ENCODE assay signal across 20 cellular contexts in the genomic region with DNA sequence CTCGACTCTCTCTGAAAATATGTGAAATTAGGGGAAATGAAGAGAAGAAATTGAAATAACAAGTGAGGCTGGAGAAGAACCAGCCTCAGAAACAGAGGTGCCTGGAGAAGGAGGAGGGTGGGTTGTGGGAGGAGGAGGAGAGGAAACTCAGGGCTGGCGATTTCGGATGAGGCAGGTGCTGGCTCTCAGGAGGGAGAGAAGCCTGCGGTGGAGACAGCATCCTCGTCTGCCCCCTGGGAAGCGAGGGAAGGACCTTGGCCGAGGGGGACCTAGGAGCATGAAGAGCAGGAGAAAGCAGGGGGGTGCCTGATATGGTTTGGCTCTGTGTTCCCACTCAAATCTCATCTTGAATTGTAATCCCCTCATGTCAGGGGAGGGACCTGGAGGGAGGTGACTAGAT.
DNase-seq lines count a peak whose midpoint lies in the region; ATAC-seq and TF ChIP-seq lines count a peak whose summit lies in the region.
"Had no signal": no experiment of that assay in that cellular context is flagged by ENCODE, and none has a peak within 500 bp of the region (broad histone marks: within the 10 kb centered on the region; RNA-seq: fewer than 3 reads in every experiment).

No MANE protein-coding gene starts in this region.

- H3K4me3 Mint-ChIP-seq in neural progenitor cell: no peak overlapping the region
- H3K4me3 Mint-ChIP-seq: CD4-positive, CD25-positive, alpha-beta regulatory T cell had no signal

- peaks cover 55% of the 10 kb centered on the region for H3K4me1 Mint-ChIP-seq in neural progenitor cell

- H3K9me3 Mint-ChIP-seq in neural progenitor cell: no peaks in the 10 kb centered on the region

- intact Hi-C loops in lower lobe of right lung (cut with DNase I) (no loop called here), gastrocnemius medialis (cut with DNase I; ENCODE audit: low total_unique reads) (no loop called here)

- H3K4me1 ChIP-seq in BLaER1 (peaks cover 100% of the 10 kb centered on the region), neural progenitor cell (peaks cover 19% of the 10 kb centered on the region), lower lobe of right lung (peaks cover 12% of the 10 kb centered on the region), gastrocnemius medialis (peaks cover 5 to 6% of the 10 kb centered on the region in 2 donors)
- H3K4me1 ChIP-seq: Caco-2 had no signal

- H3K4me3 ChIP-seq in BLaER1 (no peak overlapping the region), neural progenitor cell (no peak overlapping the region), lower lobe of right lung (no peak overlapping the region), gastrocnemius medialis (no peak overlapping the region)

- no peaks in the 10 kb centered on the region for H3K79me2 ChIP-seq in neural progenitor cell (ENCODE audit: low read depth)

- TF ChIP-seq CTCF in GM13977 (IDR thresholded peaks at IDR 0.05; ENCODE audit: extremely low read depth, insufficient read depth, missing control alignments) (no peak), neural progenitor cell (IDR thresholded peaks at IDR 0.05) (no peak), lower lobe of right lung (IDR thresholded peaks at IDR 0.05) (no peak), gastrocnemius medialis (IDR thresholded peaks at IDR 0.05 in 4 of 5, conservative IDR thresholded peaks at IDR 0.05 in 1 of 5) (no peak)

- H3K36me3 ChIP-seq in BLaER1 (no peaks in the 10 kb centered on the region), neural progenitor cell (no peaks in the 10 kb centered on the region), lower lobe of right lung (no peaks in the 10 kb centered on the region), gastrocnemius medialis (no peaks in the 10 kb centered on the region)

- H3K9me3 ChIP-seq in BLaER1: no peaks in the 10 kb centered on the region
- no peaks in the 10 kb centered on the region for H3K9me3 ChIP-seq in neural progenitor cell (ENCODE audit: low read depth)
- no peaks in the 10 kb centered on the region for H3K9me3 ChIP-seq in lower lobe of right lung
- no peaks in the 10 kb centered on the region for H3K9me3 ChIP-seq in gastrocnemius medialis
- H3K9me3 ChIP-seq: Caco-2 had no signal

- DNase-seq in GM13977 (ENCODE audit: low spot score): peak; percentile 3
- DNase-seq in ecto neural progenitor cell (ENCODE audit: low spot score): peak; percentile 43
- no peak for DNase-seq in neural progenitor cell (ENCODE audit: low spot score)
- DNase-seq in lower lobe of right lung: no peak
- no peak for DNase-seq in globus pallidus (ENCODE audit: low spot score)
- no peak for DNase-seq in gastrocnemius medialis
- DNase-seq: ACHN; AML-193; Caco-2; CD4-positive, CD25-positive, alpha-beta regulatory T cell; DMS153; HCEC 1CT; NCI-H1105 treated with DMSO at 0.1 percent for 48 hours; NCI-H187; NCI-H226; NCI-H526; SHP77 treated with DMSO at 0.1 percent for 48 hours had no signal

- no peak overlapping the region for H3K27ac ChIP-seq in BLaER1
- no peak overlapping the region for H3K27ac ChIP-seq in neural progenitor cell
- no peak overlapping the region for H3K27ac ChIP-seq in lower lobe of right lung
- H3K27ac ChIP-seq in gastrocnemius medialis: no peak overlapping the region
- H3K27ac ChIP-seq: HL-60 had no signal

- H3F3A ChIP-seq in neural progenitor cell (ENCODE audit: low read depth): peaks cover 6% of the 10 kb centered on the region

- no peak for ATAC-seq in lower lobe of right lung
- ATAC-seq in GM18909 (IDR thresholded peaks at IDR 0.05; ENCODE audit: poor library complexity, unreplicated experiment): no peak
- ATAC-seq in gastrocnemius medialis: no peak

- peak overlapping the region; percentile 62 for H3K27ac Mint-ChIP-seq in neural progenitor cell

- H3K9ac ChIP-seq in BLaER1: no peak overlapping the region
- H3K9ac ChIP-seq in neural progenitor cell: no peak overlapping the region

- H4K20me1 ChIP-seq in BLaER1 (no peaks in the 10 kb centered on the region), neural progenitor cell (ENCODE audit: low read depth) (no peaks in the 10 kb centered on the region)

- H3K4me2 ChIP-seq in BLaER1: peak overlapping the region; percentile 93
- H3K4me2 ChIP-seq in neural progenitor cell: no peak overlapping the region

- in situ Hi-C loops in GM13977 (cut with MboI; ENCODE audit: low pct_unique_long_range_greater_than_20kb, low sequenced_read_pairs, unreplicated experiment) (no loop called here), gastrocnemius medialis (cut with MboI; ENCODE audit: low sequenced_read_pairs in 4 of 4) (no loop called here)

- H3K36me3 Mint-ChIP-seq in neural progenitor cell: no peaks in the 10 kb centered on the region
- H3K36me3 Mint-ChIP-seq: CD4-positive, CD25-positive, alpha-beta regulatory T cell had no signal

- peaks cover 19% of the 10 kb centered on the region for H3K27me3 Mint-ChIP-seq in neural progenitor cell (ENCODE audit: insufficient read depth, low read depth)

- TF ChIP-seq POLR2A in gastrocnemius medialis (IDR thresholded peaks at IDR 0.05): no peak

- H3K27me3 ChIP-seq in BLaER1 (peaks cover 30% of the 10 kb centered on the region), neural progenitor cell (peaks cover 51% of the 10 kb centered on the region), lower lobe of right lung (ENCODE audit: low read depth) (peaks cover 70% of the 10 kb centered on the region), gastrocnemius medialis (peaks cover 7 to 24% (median 15%) of the 10 kb centered on the region in 3 donors)

- H2AFZ ChIP-seq in neural progenitor cell (replicated peaks): no peak overlapping the region

Comparison
In these comparisons a context has a peak if more than half of its experiments do, and no peak if none do; other contexts are left out.
1. DNase-seq: peak in GM13977 (single experiment) and ecto neural progenitor cell (single experiment); none in neural progenitor cell (single experiment), lower lobe of right lung (single experiment), globus pallidus (single experiment) and gastrocnemius medialis (0 of 2).